In the genomic region with DNA sequence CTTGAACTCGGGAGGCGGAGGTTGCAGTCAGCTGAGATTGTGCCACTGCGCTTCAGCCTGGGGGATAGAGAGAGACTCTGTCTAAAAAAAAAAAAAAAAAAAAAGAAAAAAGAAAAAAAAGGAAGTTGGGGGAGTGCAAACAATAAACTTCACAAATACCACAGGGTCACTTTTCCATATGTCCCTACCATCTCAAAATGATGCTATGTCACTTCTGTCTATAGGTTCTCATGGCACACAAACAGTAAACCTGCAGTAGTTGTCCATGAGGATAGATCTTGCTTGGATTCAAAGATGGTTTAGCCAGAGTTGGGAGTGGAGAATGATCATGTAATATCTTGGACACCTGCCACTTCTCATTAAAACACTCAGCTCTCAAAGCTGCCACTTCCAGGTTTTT, we compare ENCODE assay signal across 9 cellular contexts. TPM values are rescaled to one million over a fixed set of nuclear protein-coding genes. Genes with fewer than 3 reads are reported as not detected.
A peak's percentile ranks its signal among the peaks of the same experiment; 100 is the strongest.
DNase-seq lines count a peak whose midpoint lies in the region; ATAC-seq and TF ChIP-seq lines count a peak whose summit lies in the region.
"Had no signal": no experiment of that assay in that cellular context is flagged by ENCODE, and none has a peak within 500 bp of the region (broad histone marks: within the 10 kb centered on the region; RNA-seq: fewer than 3 reads in every experiment).

No MANE protein-coding gene starts in this region.

- H3K9me3 Mint-ChIP-seq in activated naive CD4-positive, alpha-beta T cell treated with anti-CD3 and anti-CD28 coated beads, Interleukin-2, amount 10 ng/mL, durations not matched to agents 7 days and 5 days: no peaks in the 10 kb centered on the region
- no peaks in the 10 kb centered on the region for H3K9me3 Mint-ChIP-seq in activated CD8-positive, alpha-beta T cell treated with anti-CD3 and anti-CD28 coated beads, Interleukin-2, amount 10 ng/mL, durations not matched to agents 7 days and 5 days (ENCODE audit: insufficient read depth)

- POLR2A ChIA-PET in activated CD8-positive, alpha-beta T cell treated with anti-CD3 and anti-CD28 coated beads, Interleukin-2, amount 10 ng/mL, durations not matched to agents 7 days and 5 days (lab: Charles Lee): interaction anchor here (1.5 to 2.2 kb wide), 5 partner anchors 8 to 48 kb away, joined by 7 to 30 read pairs (median 10); a partner anchor contains a TSS

- H3K4me1 ChIP-seq in left lung (peaks cover 9 to 35% of the 10 kb centered on the region in 2 donors), tibial artery (peaks cover 0 to 43% (median 28%) of the 10 kb centered on the region in 4 donors)

- H3K36me3 Mint-ChIP-seq in activated naive CD4-positive, alpha-beta T cell treated with anti-CD3 and anti-CD28 coated beads, Interleukin-2, amount 10 ng/mL, durations not matched to agents 7 days and 5 days: peaks cover 14% of the 10 kb centered on the region
- peaks cover 24% of the 10 kb centered on the region for H3K36me3 Mint-ChIP-seq in activated CD8-positive, alpha-beta T cell treated with anti-CD3 and anti-CD28 coated beads, Interleukin-2, amount 10 ng/mL, durations not matched to agents 7 days and 5 days (ENCODE audit: low read depth)

- no peak for ATAC-seq in activated CD8-positive, alpha-beta T cell treated with anti-CD3 and anti-CD28 coated beads, Interleukin-2, amount 10 ng/mL, durations not matched to agents 7 days and 5 days
- ATAC-seq in left lung (no peak), HG03457 (IDR thresholded peaks at IDR 0.05; ENCODE audit: unreplicated experiment) (no peak)

- H3K4me3 Mint-ChIP-seq in activated naive CD4-positive, alpha-beta T cell treated with anti-CD3 and anti-CD28 coated beads, Interleukin-2, amount 10 ng/mL, durations not matched to agents 7 days and 5 days: peak overlapping the region; percentile 92
- peak overlapping the region; percentile 89 for H3K4me3 Mint-ChIP-seq in activated CD8-positive, alpha-beta T cell treated with anti-CD3 and anti-CD28 coated beads, Interleukin-2, amount 10 ng/mL, durations not matched to agents 7 days and 5 days

- H3K27ac ChIP-seq in left lung (peak overlapping the region; percentile 85 to 91), tibial artery (peak overlapping the region; percentile 85 to 88)

- CTCF ChIA-PET in activated naive CD4-positive, alpha-beta T cell treated with anti-CD3 and anti-CD28 coated beads, Interleukin-2, amount 10 ng/mL, durations not matched to agents 7 days and 5 days (lab: Charles Lee): interaction anchor here (0.7 to 1.7 kb wide), 8 partner anchors 9 to 274 kb away, joined by 3 to 11 read pairs (median 4); no protein-coding TSS in a partner anchor
- CTCF ChIA-PET in activated CD8-positive, alpha-beta T cell treated with anti-CD3 and anti-CD28 coated beads, Interleukin-2, amount 10 ng/mL, durations not matched to agents 7 days and 5 days (lab: Charles Lee): interaction anchor here (0.8 to 3.4 kb wide), 12 partner anchors 8 to 257 kb away, joined by 3 to 23 read pairs (median 6); a partner anchor contains a TSS

- H3K36me3 ChIP-seq in left lung (peaks cover 0 to 19% of the 10 kb centered on the region in 2 donors), tibial artery (peaks cover 15 to 17% (median 15%) of the 10 kb centered on the region in 3 donors)

- TF ChIP-seq CTCF in left lung (IDR thresholded peaks at IDR 0.05) (no peak), tibial artery (IDR thresholded peaks at IDR 0.05) (no peak)

- peak overlapping the region; percentile 66 to 71 for H3K4me3 ChIP-seq in left lung
- H3K4me3 ChIP-seq in tibial artery: peak overlapping the region; percentile 69 to 81

- H3K4me1 Mint-ChIP-seq in activated naive CD4-positive, alpha-beta T cell treated with anti-CD3 and anti-CD28 coated beads, Interleukin-2, amount 10 ng/mL, durations not matched to agents 7 days and 5 days: peaks cover 49% of the 10 kb centered on the region
- peaks cover 44% of the 10 kb centered on the region for H3K4me1 Mint-ChIP-seq in activated CD8-positive, alpha-beta T cell treated with anti-CD3 and anti-CD28 coated beads, Interleukin-2, amount 10 ng/mL, durations not matched to agents 7 days and 5 days (ENCODE audit: low read depth)

- DNase-seq in activated naive CD4-positive, alpha-beta T cell treated with anti-CD3 and anti-CD28 coated beads, Interleukin-2, amount 10 ng/mL, durations not matched to agents 7 days and 5 days: no peak
- DNase-seq in activated naive CD4-positive, alpha-beta T cell treated with anti-CD3 and anti-CD28 coated beads, Interleukin-2, amount 50 U/mL, for 16 hours: no peak
- DNase-seq in activated CD8-positive, alpha-beta T cell treated with anti-CD3 and anti-CD28 coated beads, Interleukin-2, amount 10 ng/mL, durations not matched to agents 7 days and 5 days: no peak
- DNase-seq in left lung: no peak
- no peak for DNase-seq in tibial artery
- DNase-seq in A172 (ENCODE audit: low spot score): no peak
- no peak for DNase-seq in COLO668 (lab: John Stamatoyannopoulos, UW; ENCODE audit: unreplicated experiment)
- DNase-seq: stimulated activated naive CD4-positive, alpha-beta T cell treated with Interleukin-2 at 50 U/mL for 16 hours had no signal

- H3K27ac Mint-ChIP-seq in activated naive CD4-positive, alpha-beta T cell treated with anti-CD3 and anti-CD28 coated beads, Interleukin-2, amount 10 ng/mL, durations not matched to agents 7 days and 5 days: peak overlapping the region; percentile 98
- H3K27ac Mint-ChIP-seq in activated CD8-positive, alpha-beta T cell treated with anti-CD3 and anti-CD28 coated beads, Interleukin-2, amount 10 ng/mL, durations not matched to agents 7 days and 5 days: peak overlapping the region; percentile 97

- intact Hi-C loops in left lung (cut with DNase I): no loop called here
- intact Hi-C loops in tibial artery (cut with DNase I; ENCODE audit: low total_unique reads): no loop called here

- H3K9me3 ChIP-seq in left lung (no peaks in the 10 kb centered on the region), tibial artery (no peaks in the 10 kb centered on the region)

- no peaks in the 10 kb centered on the region for H3K27me3 Mint-ChIP-seq in activated naive CD4-positive, alpha-beta T cell treated with anti-CD3 and anti-CD28 coated beads, Interleukin-2, amount 10 ng/mL, durations not matched to agents 7 days and 5 days
- H3K27me3 Mint-ChIP-seq in activated CD8-positive, alpha-beta T cell treated with anti-CD3 and anti-CD28 coated beads, Interleukin-2, amount 10 ng/mL, durations not matched to agents 7 days and 5 days (ENCODE audit: low read depth): no peaks in the 10 kb centered on the region

- H3K27me3 ChIP-seq in left lung (no peaks in the 10 kb centered on the region), tibial artery (no peaks in the 10 kb centered on the region)

RNA-seq across cellular contexts. Expression of a gene that starts 1.1 kb away (rescaled TPM):
- total RNA-seq in activated CD8-positive, alpha-beta T cell treated with anti-CD3 and anti-CD28 coated beads, Interleukin-2, amount 10 ng/mL, durations not matched to agents 7 days and 5 days: 10 to 100 TPM; 30.8 to 31.6 TPM
- 10 to 100 TPM; 30.5 to 35.0 TPM for total RNA-seq in left lung
- 13.5 and 16.5 TPM in 2 replicates for total RNA-seq in A172 (2014; rRNA removed; shearing (Covaris generic))

RNA-seq across cellular contexts. Expression of a gene that starts 9.5 kb away (rescaled TPM):
- 100 to 1,000 TPM; 133 to 135 TPM for total RNA-seq in activated CD8-positive, alpha-beta T cell treated with anti-CD3 and anti-CD28 coated beads, Interleukin-2, amount 10 ng/mL, durations not matched to agents 7 days and 5 days
- 100 to 1,000 TPM; 147 to 272 TPM for total RNA-seq in left lung
- total RNA-seq in A172 (2014; rRNA removed; shearing (Covaris generic)): 112 and 125 TPM in 2 replicates

RNA-seq across cellular contexts. Expression of a gene that starts 18.2 kb away (rescaled TPM):
- 10 to 100 TPM; 31.0 to 32.5 TPM for total RNA-seq in activated CD8-positive, alpha-beta T cell treated with anti-CD3 and anti-CD28 coated beads, Interleukin-2, amount 10 ng/mL, durations not matched to agents 7 days and 5 days
- 10 to 100 TPM; 16.5 to 32.0 TPM for total RNA-seq in left lung
- total RNA-seq in A172 (2014; rRNA removed; shearing (Covaris generic)): 2.7 and 6.6 TPM in 2 replicates

RNA-seq across cellular contexts. Expression of a gene that starts 35.2 kb away (rescaled TPM):
- total RNA-seq in activated CD8-positive, alpha-beta T cell treated with anti-CD3 and anti-CD28 coated beads, Interleukin-2, amount 10 ng/mL, durations not matched to agents 7 days and 5 days: 10 to 100 TPM; 52.5 to 57.7 TPM
- 10 to 100 TPM; 50.3 to 56.2 TPM for total RNA-seq in left lung
- 9.8 and 10.5 TPM in 2 replicates for total RNA-seq in A172 (2014; rRNA removed; shearing (Covaris generic))

RNA-seq across cellular contexts. Expression of a gene that starts 35.8 kb away (rescaled TPM):
- 10 to 100 TPM; 22.4 to 26.6 TPM for total RNA-seq in activated CD8-positive, alpha-beta T cell treated with anti-CD3 and anti-CD28 coated beads, Interleukin-2, amount 10 ng/mL, durations not matched to agents 7 days and 5 days
- total RNA-seq in left lung: 10 to 100 TPM; 17.8 to 19.8 TPM
- total RNA-seq in A172 (2014; rRNA removed; shearing (Covaris generic)): 5.0 and 7.5 TPM in 2 replicates
